1 cellular context compared by ENCODE assay signal in genomic region chr3:41836360-41837134, GRCh38.
TF ChIP-seq lines count a peak whose summit lies in the region.

No MANE protein-coding gene starts in this region.

TF ChIP-seq in IMR-90, 13 proteins besides CTCF, POLR2A, EP300 and RAD21 (continued from another document):
- TF ChIP-seq RCOR1 (IDR thresholded peaks at IDR 0.05; ENCODE audit: insufficient replicate concordance, low read length) (no peak), CEBPB (IDR thresholded peaks at IDR 0.05; ENCODE audit: low read depth, low read length) (no peak), CHD1 (IDR thresholded peaks at IDR 0.05; ENCODE audit: low read depth, low read length) (no peak), BHLHE40 (IDR thresholded peaks at IDR 0.05; ENCODE audit: low read depth, low read length) (no peak), USF2 (IDR thresholded peaks at IDR 0.05; ENCODE audit: low read depth, low read length) (no peak), MAFK (IDR thresholded peaks at IDR 0.05; ENCODE audit: low read depth, low read length) (no peak), SMC3 (IDR thresholded peaks at IDR 0.05; ENCODE audit: low read depth, low read length) (no peak)
